8 cellular contexts compared by ENCODE assay signal in the genomic region with DNA sequence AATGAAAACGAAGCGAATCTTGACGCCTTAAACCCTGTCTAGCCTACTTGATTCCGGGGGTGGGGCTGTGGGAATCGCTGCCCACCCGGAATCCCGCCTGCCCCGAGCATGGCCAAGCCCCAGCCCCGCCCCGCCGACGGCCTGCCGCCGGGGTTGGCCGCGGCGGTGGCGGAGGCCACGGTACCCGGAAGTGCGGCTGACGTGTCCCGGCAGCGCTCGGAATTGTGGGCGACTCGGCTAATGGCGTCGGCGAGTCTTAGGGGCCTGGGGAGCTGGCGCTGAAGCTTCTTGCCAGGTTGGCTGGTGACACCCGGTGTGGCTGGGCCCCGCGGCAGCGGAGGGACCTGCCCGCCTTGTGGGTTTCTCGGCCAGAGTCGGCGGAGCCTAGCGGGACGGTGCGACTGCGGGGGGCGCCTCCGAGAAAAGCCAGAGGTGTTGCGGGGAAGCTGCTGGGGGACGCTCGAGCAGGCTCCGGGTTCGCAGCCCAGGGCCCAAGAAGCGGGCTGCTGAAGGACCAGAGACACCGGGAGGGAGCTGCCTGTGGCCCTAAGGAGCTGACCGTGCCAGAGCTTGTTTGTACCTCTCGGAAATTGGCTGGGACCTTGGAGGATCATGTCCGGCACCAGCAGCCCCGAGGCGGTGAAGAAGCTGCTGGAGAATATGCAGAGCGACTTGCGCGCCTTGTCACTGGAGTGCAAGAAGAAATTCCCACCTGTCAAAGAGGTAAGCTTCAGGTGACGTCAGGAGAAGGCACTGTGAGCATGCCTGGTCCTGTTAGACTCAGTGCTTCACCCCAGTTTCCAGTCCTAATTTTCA. TPM values are rescaled to one million over a fixed set of nuclear protein-coding genes. Genes with fewer than 3 reads are reported as not detected.
DNase-seq lines count a peak whose midpoint lies in the region; ATAC-seq and FAIRE-seq lines count a peak whose summit lies in the region.

Gene MON2 (plus strand): TSS at position 231 of the 816 bp plus-strand sequence. CDS start 382 bp downstream, at position 613.

- peak; percentile 86 for FAIRE-seq in urothelium cell line (lab: Jason Lieb, UNC)

- H3K27ac ChIP-seq in angular gyrus (ENCODE audit: low read depth, low read length) = peak within 1 kb of the TSS; percentile 86

- intact Hi-C loops in left ventricle myocardium superior (cut with micrococcal nuclease) = no loop called here

- DNase-seq in NCI-H1694 (lab: John Stamatoyannopoulos, UW) (peak; percentile 17), T-helper 2 cell (peak; percentile 77 to 92 (median 83)), left ventricle myocardium superior (peak; percentile 95), pulmonary artery endothelial cell (ENCODE audit: low read depth, low spot score) (peak; percentile 49), urothelium cell line (ENCODE audit: low spot score) (peak; percentile 95)

- ATAC-seq in GM18498 (IDR thresholded peaks at IDR 0.05; ENCODE audit: unreplicated experiment) = peak; percentile 99
- peak; percentile 98 for ATAC-seq in HG02884 (IDR thresholded peaks at IDR 0.05; ENCODE audit: unreplicated experiment)
- ATAC-seq in left ventricle myocardium superior = peak; percentile 100

RNA-seq across cellular contexts. Expression of gene MON2, which starts in this region (rescaled TPM):
- total RNA-seq in left ventricle myocardium superior = 17.6 TPM
- total RNA-seq in pulmonary artery endothelial cell = 23.7 and 26.8 TPM in 2 replicates

Comparison
In these comparisons a context has a peak if more than half of its experiments do, and no peak if none do; other contexts are left out.
1. Peak in every context shown above with its lines: DNase-seq, ATAC-seq and H3K27ac ChIP-seq.
2. DNase-seq: peak in every context shown above with its lines; median percentile 95 in left ventricle myocardium superior; 95 in urothelium cell line; 83 in T-helper 2 cell; 49 in pulmonary artery endothelial cell; 17 in NCI-H1694.